ENCODE assay signal across 8 cellular contexts in genomic region chr16:85935957-85936760, GRCh38.
A peak's percentile ranks its signal among the peaks of the same experiment; 100 is the strongest.
DNase-seq lines count a peak whose midpoint lies in the region; ATAC-seq and FAIRE-seq lines count a peak whose summit lies in the region.

No MANE protein-coding gene starts in this region.

- peak; percentile 68 for ATAC-seq in HG03196 (IDR thresholded peaks at IDR 0.05; ENCODE audit: unreplicated experiment)
- peak; percentile 88 to 90 for ATAC-seq in activated CD4-positive, CD25-positive, alpha-beta regulatory T cell treated with anti-CD3 and anti-CD28 coated beads, Interleukin-2, amount 50 U/mL, for 24 hours
- peak; percentile 84 for ATAC-seq in stimulated activated naive CD8-positive, alpha-beta T cell treated with anti-CD3 and anti-CD28 coated beads, Interleukin-15, Interleukin-2, amounts not matched to agents 100 U/mL and 50 U/mL, for 24 hours

- FAIRE-seq in GM19239 (lab: Jason Lieb, UNC) = peak; percentile 100

- in situ Hi-C loops in ACHN (cut with HindIII; ENCODE audit: low pct_ligation_motif_present, low pct_unique_long_range_greater_than_20kb, low sequenced_read_pairs) = no loop called here

- DNase-seq in GM19239 (ENCODE audit: insufficient read length, low spot score) (peak; percentile 65), globus pallidus (ENCODE audit: low spot score) (peak; percentile 26), ACHN (no peak), midbrain (lab: John Stamatoyannopoulos, UW) (no peak), kidney glomerular epithelial cell (lab: John Stamatoyannopoulos, UW) (no peak)
- DNase-seq in stimulated activated naive CD8-positive, alpha-beta T cell treated with anti-CD3 and anti-CD28 coated beads, Interleukin-15, Interleukin-2, amounts not matched to agents 100 U/mL and 50 U/mL, for 24 hours = peak; percentile 81

Comparison
In these comparisons a context has a peak if more than half of its experiments do, and no peak if none do; other contexts are left out.
1. DNase-seq: peak in GM19239 (single experiment), globus pallidus (single experiment) and stimulated activated naive CD8-positive, alpha-beta T cell treated with anti-CD3 and anti-CD28 coated beads, Interleukin-15, Interleukin-2, amounts not matched to agents 100 U/mL and 50 U/mL, for 24 hours (single experiment); none in ACHN (single experiment), midbrain (single experiment) and kidney glomerular epithelial cell (single experiment).
2. Peak in every context shown above with its lines, with median percentiles within 50 percentile points of each other: ATAC-seq.